ENCODE assay signal across 9 cellular contexts in the genomic region with DNA sequence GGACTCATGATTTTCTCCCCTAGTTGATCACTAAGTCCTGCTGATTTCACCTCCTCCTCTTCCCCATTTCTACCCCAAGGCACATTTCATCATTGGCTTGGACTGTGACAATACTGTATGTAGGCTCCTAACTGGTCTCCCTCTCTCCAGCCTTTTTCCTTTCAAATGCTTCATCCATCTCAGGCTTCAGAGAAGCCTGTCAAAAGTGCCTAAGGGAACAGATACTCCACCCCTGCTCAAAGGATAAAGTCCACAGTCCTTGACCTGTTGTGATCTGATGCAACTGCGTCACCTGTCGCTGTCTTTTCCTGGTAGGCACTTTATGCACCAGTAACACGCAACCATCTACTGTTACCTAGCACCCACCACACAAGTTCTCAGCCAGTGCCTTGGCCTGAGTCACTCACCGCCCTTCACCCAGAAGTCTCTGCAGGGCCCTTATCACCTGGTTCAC. TPM values are rescaled to one million over a fixed set of nuclear protein-coding genes. Genes with fewer than 3 reads are reported as not detected.
DNase-seq lines count a peak whose midpoint lies in the region; ATAC-seq, FAIRE-seq and TF ChIP-seq lines count a peak whose summit lies in the region.
"Had no signal": no experiment of that assay in that cellular context is flagged by ENCODE, and none has a peak within 500 bp of the region (broad histone marks: within the 10 kb centered on the region; RNA-seq: fewer than 3 reads in every experiment).

No MANE protein-coding gene starts in this region.

- DNase-seq in activated T-cell treated with anti-CD3 and anti-CD28 coated beads, Interleukin-2, amount 50 U/mL, for 4 hours: no peak
- no peak for DNase-seq in activated T-cell treated with anti-CD3 and anti-CD28 coated beads, Interleukin-2, amount 50 U/mL, for 24 hours
- DNase-seq in SHP77 (lab: John Stamatoyannopoulos, UW): peak; percentile 91
- no peak for DNase-seq in kidney
- no peak for DNase-seq in immature natural killer cell
- no peak for DNase-seq in GM19238 (ENCODE audit: insufficient read length, low spot score)

- H3K27ac Mint-ChIP-seq in activated T-cell treated with anti-CD3 and anti-CD28 coated beads, Interleukin-2, amount 50 U/mL, for 24 hours: no peak overlapping the region
- peak overlapping the region in 3 of 6 donors; percentile 9 to 46 (median 33) for H3K27ac Mint-ChIP-seq in immature natural killer cell
- H3K27ac Mint-ChIP-seq: T-helper 2 cell treated with Interferon-gamma antibody and Interleukin-4, amounts not matched to agents 5 μg/mL and 100 μg/mL, for 36 hours had no signal

- H3K27ac ChIP-seq in kidney (ENCODE audit: low read depth in 2 of 2, low read length in 2 of 2): peak overlapping the region; percentile 75 to 84
- peak overlapping the region; percentile 92 for H3K27ac ChIP-seq in temporal lobe (ENCODE audit: low read depth, low read length)

- intact Hi-C loops in kidney (cut with DNase I): no loop called here

- H3K9me3 ChIP-seq in kidney (ENCODE audit: control insufficient read depth in 1 of 2, low read length in 2 of 2): no peaks in the 10 kb centered on the region

- no peaks in the 10 kb centered on the region for H3K36me3 ChIP-seq in kidney (ENCODE audit: control insufficient read depth in 1 of 2, insufficient read depth in 2 of 2, low read length in 2 of 2)

- H3K4me3 ChIP-seq in kidney (ENCODE audit: low read length in 2 of 2): no peak overlapping the region

- H3K9me3 Mint-ChIP-seq in activated T-cell treated with anti-CD3 and anti-CD28 coated beads, Interleukin-2, amount 50 U/mL, for 4 hours: no peaks in the 10 kb centered on the region
- H3K9me3 Mint-ChIP-seq in activated T-cell treated with anti-CD3 and anti-CD28 coated beads, Interleukin-2, amount 50 U/mL, for 24 hours: no peaks in the 10 kb centered on the region
- H3K9me3 Mint-ChIP-seq in immature natural killer cell: no peaks in the 10 kb centered on the region
- H3K9me3 Mint-ChIP-seq: T-helper 2 cell treated with Interferon-gamma antibody and Interleukin-4, amounts not matched to agents 5 μg/mL and 100 μg/mL, for 36 hours had no signal

- H3K4me1 ChIP-seq in kidney (ENCODE audit: control insufficient read depth in 1 of 2, insufficient read depth in 1 of 2, low read depth in 1 of 2, low read length in 2 of 2): peaks cover 47 to 54% of the 10 kb centered on the region in 2 donors

- peak; percentile 49 to 69 for ATAC-seq in activated T-cell treated with anti-CD3 and anti-CD28 coated beads, Interleukin-2, amount 50 U/mL, for 4 hours
- ATAC-seq in HG03342 (IDR thresholded peaks at IDR 0.05; ENCODE audit: unreplicated experiment): no peak

- TF ChIP-seq CTCF in kidney (IDR thresholded peaks at IDR 0.05; ENCODE audit: borderline replicate concordance, extremely low read depth, insufficient read depth): no peak

- H3K36me3 Mint-ChIP-seq in activated T-cell treated with anti-CD3 and anti-CD28 coated beads, Interleukin-2, amount 50 U/mL, for 4 hours (ENCODE audit: insufficient read depth): no peaks in the 10 kb centered on the region
- peaks cover 3% of the 10 kb centered on the region for H3K36me3 Mint-ChIP-seq in activated T-cell treated with anti-CD3 and anti-CD28 coated beads, Interleukin-2, amount 50 U/mL, for 24 hours (ENCODE audit: low read depth)
- H3K36me3 Mint-ChIP-seq in immature natural killer cell: peaks cover 0 to 4% (median 0%) of the 10 kb centered on the region in 3 donors

- no peak for FAIRE-seq in kidney (lab: Jason Lieb, UNC)

- no peaks in the 10 kb centered on the region for H3K27me3 Mint-ChIP-seq in activated T-cell treated with anti-CD3 and anti-CD28 coated beads, Interleukin-2, amount 50 U/mL, for 4 hours (ENCODE audit: low read depth)
- H3K27me3 Mint-ChIP-seq in activated T-cell treated with anti-CD3 and anti-CD28 coated beads, Interleukin-2, amount 50 U/mL, for 24 hours: no peaks in the 10 kb centered on the region
- peaks cover 0 to 7% (median 3%) of the 10 kb centered on the region in 3 donors for H3K27me3 Mint-ChIP-seq in immature natural killer cell (ENCODE audit: low read depth in 3 of 3)

- H3K4me1 Mint-ChIP-seq in activated T-cell treated with anti-CD3 and anti-CD28 coated beads, Interleukin-2, amount 50 U/mL, for 4 hours (ENCODE audit: low read depth): peaks cover 43% of the 10 kb centered on the region
- peaks cover 58% of the 10 kb centered on the region for H3K4me1 Mint-ChIP-seq in activated T-cell treated with anti-CD3 and anti-CD28 coated beads, Interleukin-2, amount 50 U/mL, for 24 hours (ENCODE audit: low read depth)
- peaks cover 32 to 34% of the 10 kb centered on the region in 2 donors for H3K4me1 Mint-ChIP-seq in immature natural killer cell

- no peak overlapping the region for H3K4me3 Mint-ChIP-seq in activated T-cell treated with anti-CD3 and anti-CD28 coated beads, Interleukin-2, amount 50 U/mL, for 4 hours
- no peak overlapping the region for H3K4me3 Mint-ChIP-seq in activated T-cell treated with anti-CD3 and anti-CD28 coated beads, Interleukin-2, amount 50 U/mL, for 24 hours
- H3K4me3 Mint-ChIP-seq in immature natural killer cell: no peak overlapping the region
- H3K4me3 Mint-ChIP-seq: T-helper 2 cell treated with Interferon-gamma antibody and Interleukin-4, amounts not matched to agents 5 μg/mL and 100 μg/mL, for 36 hours had no signal

- no peak overlapping the region for H3K9ac ChIP-seq in kidney (ENCODE audit: low read length in 2 of 2)

RNA-seq across cellular contexts. Expression of a gene that starts 12.8 kb away (rescaled TPM):
- 1 to 10 TPM; 3.5 to 5.3 (median 4.6) TPM for total RNA-seq in activated T-cell treated with anti-CD3 and anti-CD28 coated beads, Interleukin-2, amount 50 U/mL, for 4 hours
- total RNA-seq in kidney (151 TPM), temporal lobe (196 TPM)
- polyA plus RNA-seq in kidney (ENCODE audit: insufficient read depth, low read depth, low replicate concordance) (75.5 TPM), immature natural killer cell (10 to 100 TPM in 2 of 3 donors, 1 to 10 TPM in 1; 8.8 to 17.1 (median 16.4) TPM)

RNA-seq across cellular contexts. Expression of a gene that starts 50.7 kb away (rescaled TPM):
- not detected for total RNA-seq in activated T-cell treated with anti-CD3 and anti-CD28 coated beads, Interleukin-2, amount 50 U/mL, for 4 hours
- total RNA-seq in kidney (10.4 TPM), temporal lobe (2.5 TPM)
- polyA plus RNA-seq in kidney (ENCODE audit: insufficient read depth, low read depth, low replicate concordance) (15.0 TPM), immature natural killer cell (not detected)

RNA-seq across cellular contexts. Expression of a gene that starts 52.6 kb away (rescaled TPM):
- 10 to 100 TPM; 57.8 to 59.7 (median 59.3) TPM for total RNA-seq in activated T-cell treated with anti-CD3 and anti-CD28 coated beads, Interleukin-2, amount 50 U/mL, for 4 hours
- total RNA-seq in kidney: 40.8 TPM
- polyA plus RNA-seq in kidney (ENCODE audit: insufficient read depth, low read depth, low replicate concordance): 15.6 TPM
- total RNA-seq in temporal lobe: 81.1 TPM
- 10 to 100 TPM; 33.0 to 39.2 (median 33.8) TPM for polyA plus RNA-seq in immature natural killer cell

Comparison
In these comparisons a context has a peak if more than half of its experiments do, and no peak if none do; other contexts are left out.
1. DNase-seq: peak in SHP77 (2 of 2); none in activated T-cell treated with anti-CD3 and anti-CD28 coated beads, Interleukin-2, amount 50 U/mL, for 4 hours (single experiment), activated T-cell treated with anti-CD3 and anti-CD28 coated beads, Interleukin-2, amount 50 U/mL, for 24 hours (single experiment), kidney (single experiment), immature natural killer cell (0 of 3) and GM19238 (single experiment).
2. RNA of a gene that starts 12.8 kb away (total RNA-seq): 196 TPM in temporal lobe (single experiment) and 151 TPM in kidney (single experiment); 3.5 to 5.3 TPM in activated T-cell treated with anti-CD3 and anti-CD28 coated beads, Interleukin-2, amount 50 U/mL, for 4 hours; every median in the first group is over 10 times any median in the second.